ENCODE assay signal across 1 cellular context in genomic region chr20:49446080-49446479, GRCh38.
TF ChIP-seq lines count a peak whose summit lies in the region.

No MANE protein-coding gene starts in this region.

TF ChIP-seq in H1, 55 proteins besides CTCF, POLR2A, EP300 and RAD21:
- TF ChIP-seq SRF (IDR thresholded peaks at IDR 0.05; ENCODE audit: low read depth, low read length) (no peak), EGR1 (IDR thresholded peaks at IDR 0.05; ENCODE audit: borderline replicate concordance, low read depth, low read length) (no peak), TBP (IDR thresholded peaks at IDR 0.05; ENCODE audit: low read depth, low read length) (no peak), YY1 (IDR thresholded peaks at IDR 0.05; ENCODE audit: low read depth, low read length) (no peak), CBX8 (IDR thresholded peaks at IDR 0.05; ENCODE audit: borderline replicate concordance, low read depth, low read length) (no peak)
